In the genomic region with DNA sequence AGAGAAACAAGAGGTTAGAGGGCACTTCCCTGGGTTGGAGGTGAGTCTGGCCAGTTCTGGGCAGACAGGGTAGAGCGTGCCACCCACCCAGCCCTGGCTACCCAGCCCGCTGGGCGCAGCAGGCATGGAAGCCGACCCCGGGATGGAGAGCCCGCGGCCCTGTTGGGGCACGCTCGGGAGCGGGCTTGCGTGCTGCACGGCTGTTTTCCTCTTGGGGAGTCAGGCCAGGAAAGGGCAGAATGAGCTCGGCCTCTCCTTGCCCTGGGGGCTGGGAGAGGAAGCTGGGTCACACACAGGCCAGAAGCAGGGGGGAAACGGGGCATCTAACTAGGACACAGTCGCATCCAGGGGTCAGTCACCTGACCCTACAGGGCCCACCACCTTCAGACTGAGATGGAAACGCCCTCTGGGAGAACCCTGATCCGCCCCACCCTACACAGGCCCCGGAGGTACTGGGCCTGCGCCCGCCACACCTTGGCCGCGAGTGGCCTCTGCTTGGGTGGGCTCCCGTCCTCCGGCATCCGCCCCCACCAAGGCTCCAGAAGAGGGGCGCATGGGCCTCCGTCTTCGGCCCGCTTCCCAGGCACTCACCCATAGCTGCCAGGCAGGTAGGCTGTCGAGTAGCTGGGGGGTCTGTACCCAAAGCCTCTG, we compare ENCODE assay signal across 9 cellular contexts. TPM values are rescaled to one million over a fixed set of nuclear protein-coding genes. Genes with fewer than 3 reads are reported as not detected.
DNase-seq lines count a peak whose midpoint lies in the region; ATAC-seq and TF ChIP-seq lines count a peak whose summit lies in the region.
"Had no signal": no experiment of that assay in that cellular context is flagged by ENCODE, and none has a peak within 500 bp of the region (broad histone marks: within the 10 kb centered on the region; RNA-seq: fewer than 3 reads in every experiment).

No MANE protein-coding gene starts in this region.

- H3K4me1 Mint-ChIP-seq in CD14-positive monocyte, result peaks cover 35% of the 10 kb centered on the region
- peaks cover 18% of the 10 kb centered on the region for H3K4me1 Mint-ChIP-seq in activated CD8-positive, alpha-beta memory T cell treated with anti-CD3 and anti-CD28 coated beads, Interleukin-2, amount 10 ng/mL, durations not matched to agents 7 days and 5 days

- peaks cover 0 to 2% (median 2%) of the 10 kb centered on the region in 3 donors for H3K27me3 Mint-ChIP-seq in CD14-positive monocyte (ENCODE audit: low read depth in 3 of 3)
- H3K27me3 Mint-ChIP-seq in activated CD8-positive, alpha-beta memory T cell treated with anti-CD3 and anti-CD28 coated beads, Interleukin-2, amount 10 ng/mL, durations not matched to agents 7 days and 5 days, result no peaks in the 10 kb centered on the region

- H3K9me3 ChIP-seq in right atrium auricular region (no peaks in the 10 kb centered on the region), sigmoid colon (no peaks in the 10 kb centered on the region)

- no peak for TF ChIP-seq POLR2A in sigmoid colon (IDR thresholded peaks at IDR 0.05)

- H3K27me3 ChIP-seq in brain microvascular endothelial cell (replicated peaks), result no peaks in the 10 kb centered on the region
- H3K27me3 ChIP-seq in right atrium auricular region, result no peaks in the 10 kb centered on the region
- no peaks in the 10 kb centered on the region for H3K27me3 ChIP-seq in sigmoid colon

- no peak for ATAC-seq in activated CD8-positive, alpha-beta memory T cell treated with anti-CD3 and anti-CD28 coated beads, Interleukin-2, amount 10 ng/mL, durations not matched to agents 7 days and 5 days
- ATAC-seq in HG03025 (IDR thresholded peaks at IDR 0.05; ENCODE audit: low FRiP score, unreplicated experiment), result no peak

- H3K4me3 ChIP-seq in brain microvascular endothelial cell (ENCODE audit: low read depth, low read length) (peak overlapping the region; percentile 9), right atrium auricular region (peak overlapping the region; percentile 45 to 52), sigmoid colon (peak overlapping the region; percentile 61 to 73 (median 69))

- CTCF ChIA-PET in activated CD8-positive, alpha-beta memory T cell treated with anti-CD3 and anti-CD28 coated beads, Interleukin-2, amount 10 ng/mL, durations not matched to agents 7 days and 5 days (lab: Charles Lee), result interaction anchor here (0.5 to 9.7 kb wide), 32 partner anchors 8 to 306 kb away, joined by 3 to 81 read pairs (median 4); partner anchors contain the start of genes ATP1B2, CD68, FXR2 and POLR2A

- H3K36me3 Mint-ChIP-seq in CD14-positive monocyte, result peaks cover 52 to 68% of the 10 kb centered on the region in 2 donors
- H3K36me3 Mint-ChIP-seq in activated CD8-positive, alpha-beta memory T cell treated with anti-CD3 and anti-CD28 coated beads, Interleukin-2, amount 10 ng/mL, durations not matched to agents 7 days and 5 days, result peaks cover 32% of the 10 kb centered on the region

- intact Hi-C loops in CD14-positive monocyte (cut with micrococcal nuclease) (loop anchor here (2.0 to 5.0 kb wide), 3 partner anchors 16 to 86 kb away; no protein-coding TSS in a partner anchor), sigmoid colon (cut with DNase I) (loop anchor here (2.0 to 10.0 kb wide), 3 partner anchors 74 to 266 kb away; partner anchors contain the start of genes CYB5D1, KCTD11, NAA38 and TMEM88)

- TF ChIP-seq CTCF in CD14-positive monocyte (IDR thresholded peaks at IDR 0.05) (no peak), brain microvascular endothelial cell (IDR thresholded peaks at IDR 0.05; ENCODE audit: low read depth, low read length, missing control alignments) (no peak), right atrium auricular region (IDR thresholded peaks at IDR 0.05) (no peak), sigmoid colon (IDR thresholded peaks at IDR 0.05) (no peak)

- no peak overlapping the region for H3K4me3 Mint-ChIP-seq in CD14-positive monocyte
- no peak overlapping the region for H3K4me3 Mint-ChIP-seq in activated CD8-positive, alpha-beta memory T cell treated with anti-CD3 and anti-CD28 coated beads, Interleukin-2, amount 10 ng/mL, durations not matched to agents 7 days and 5 days

- H3K27ac Mint-ChIP-seq in CD14-positive monocyte, result peak overlapping the region in 6 of 7 donors; percentile 71 to 91 (median 86)
- no peak overlapping the region for H3K27ac Mint-ChIP-seq in activated CD8-positive, alpha-beta memory T cell treated with anti-CD3 and anti-CD28 coated beads, Interleukin-2, amount 10 ng/mL, durations not matched to agents 7 days and 5 days

- H3K27ac ChIP-seq in brain microvascular endothelial cell, result peak overlapping the region; percentile 65
- H3K27ac ChIP-seq in right atrium auricular region, result peak overlapping the region; percentile 77 to 81
- H3K27ac ChIP-seq in sigmoid colon, result peak overlapping the region; percentile 82 to 90 (median 86)

- H3K36me3 ChIP-seq in brain microvascular endothelial cell (replicated peaks), result peaks cover 39% of the 10 kb centered on the region
- peaks cover 30% of the 10 kb centered on the region for H3K36me3 ChIP-seq in right atrium auricular region
- peaks cover 19 to 39% (median 28%) of the 10 kb centered on the region in 4 donors for H3K36me3 ChIP-seq in sigmoid colon

- 81 to 87% methylated on average over 30 of the region's 30 CpGs for WGBS in sigmoid colon, 2 donors

- DNase-seq in CD14-positive monocyte (ENCODE audit: low spot score) (no peak), brain microvascular endothelial cell (no peak), right atrium auricular region (ENCODE audit: low spot score) (no peak), sigmoid colon (no peak), GDM1 (lab: John Stamatoyannopoulos, UW) (no peak), NCI-H524 treated with DMSO at 0.1 percent for 48 hours (lab: John Stamatoyannopoulos, UW) (no peak)
- no peak for DNase-seq in activated CD8-positive, alpha-beta memory T cell treated with anti-CD3 and anti-CD28 coated beads, Interleukin-2, amount 10 ng/mL, durations not matched to agents 7 days and 5 days

- H3K4me1 ChIP-seq in right atrium auricular region (peaks cover 0 to 53% of the 10 kb centered on the region in 2 donors), sigmoid colon (peaks cover 0 to 49% (median 42%) of the 10 kb centered on the region in 4 donors)

- no peak for TF ChIP-seq EP300 in sigmoid colon (IDR thresholded peaks at IDR 0.05)

- peaks cover 0 to 4% (median 0%) of the 10 kb centered on the region in 7 donors for H3K9me3 Mint-ChIP-seq in CD14-positive monocyte
- no peaks in the 10 kb centered on the region for H3K9me3 Mint-ChIP-seq in activated CD8-positive, alpha-beta memory T cell treated with anti-CD3 and anti-CD28 coated beads, Interleukin-2, amount 10 ng/mL, durations not matched to agents 7 days and 5 days (ENCODE audit: low read depth)
- H3K9me3 Mint-ChIP-seq: nephron had no signal

- in situ Hi-C loops in brain microvascular endothelial cell (cut with HindIII; ENCODE audit: low pct_ligation_motif_present, low sequenced_read_pairs), result no loop called here

RNA-seq across cellular contexts. Expression of gene SOX15, which starts 1.2 kb away (rescaled TPM):
- polyA plus RNA-seq in CD14-positive monocyte (1 to 10 TPM in 1 of 2 donors, under 1 TPM in 1; 0.86 to 1.2 TPM), sigmoid colon (1 to 10 TPM in 2 of 3 donors, not detected in 1; 1.2 TPM)
- total RNA-seq in right atrium auricular region (10 to 100 TPM in 1 of 2 donors, 1 to 10 TPM in 1; 5.6 to 11.5 TPM), sigmoid colon (10 to 100 TPM in 2 of 4 donors, 1 to 10 TPM in 2; 2.5 to 15.3 (median 10.5) TPM)
- total RNA-seq in activated CD8-positive, alpha-beta memory T cell treated with anti-CD3 and anti-CD28 coated beads, Interleukin-2, amount 10 ng/mL, durations not matched to agents 7 days and 5 days, result under 1 TPM; 0.21 to 0.35 TPM

RNA-seq across cellular contexts. Expression of gene MPDU1, which starts 5.0 kb away (rescaled TPM):
- polyA plus RNA-seq in CD14-positive monocyte, result 100 to 1,000 TPM; 103 to 107 TPM
- total RNA-seq in right atrium auricular region, result 10 to 100 TPM; 55.4 to 81.1 TPM
- total RNA-seq in sigmoid colon, result 10 to 100 TPM; 38.5 to 67.1 (median 50.8) TPM
- polyA plus RNA-seq in sigmoid colon, result 100 to 1,000 TPM in 1 of 3 donors, 10 to 100 TPM in 2; 38.4 to 121 (median 45.3) TPM
- total RNA-seq in activated CD8-positive, alpha-beta memory T cell treated with anti-CD3 and anti-CD28 coated beads, Interleukin-2, amount 10 ng/mL, durations not matched to agents 7 days and 5 days, result 10 to 100 TPM; 57.6 to 76.9 TPM

RNA-seq across cellular contexts. Expression of gene CD68, which starts 9.2 kb away (rescaled TPM):
- polyA plus RNA-seq in CD14-positive monocyte, result 100 to 1,000 TPM; 642 to 884 TPM
- 10 to 100 TPM; 16.2 to 54.2 TPM for total RNA-seq in right atrium auricular region
- total RNA-seq in sigmoid colon, result 10 to 100 TPM; 24.6 to 56.4 (median 37.0) TPM
- polyA plus RNA-seq in sigmoid colon, result 100 to 1,000 TPM in 2 of 3 donors, 10 to 100 TPM in 1; 58.3 to 161 (median 118) TPM
- 10 to 100 TPM in 1 of 2 experiments, 1 to 10 TPM in 1; 10.0 to 26.7 TPM for total RNA-seq in activated CD8-positive, alpha-beta memory T cell treated with anti-CD3 and anti-CD28 coated beads, Interleukin-2, amount 10 ng/mL, durations not matched to agents 7 days and 5 days

RNA-seq across cellular contexts. Expression of gene FXR2, which starts 26.0 kb away (rescaled TPM):
- polyA plus RNA-seq in CD14-positive monocyte (1 to 10 TPM; 6.2 to 9.2 TPM), sigmoid colon (10 to 100 TPM; 21.3 to 27.4 (median 21.6) TPM)
- total RNA-seq in right atrium auricular region (10 to 100 TPM; 70.3 to 83.6 TPM), sigmoid colon (10 to 100 TPM; 33.8 to 35.5 (median 34.6) TPM)
- 10 to 100 TPM; 30.7 to 40.5 TPM for total RNA-seq in activated CD8-positive, alpha-beta memory T cell treated with anti-CD3 and anti-CD28 coated beads, Interleukin-2, amount 10 ng/mL, durations not matched to agents 7 days and 5 days

RNA-seq across cellular contexts. Expression of gene SENP3, which starts 27.0 kb away (rescaled TPM):
- polyA plus RNA-seq in CD14-positive monocyte (1 to 10 TPM; 2.9 to 5.6 TPM), sigmoid colon (10 to 100 TPM; 28.2 to 55.4 (median 35.6) TPM)
- total RNA-seq in right atrium auricular region (10 to 100 TPM; 45.9 to 56.1 TPM), sigmoid colon (10 to 100 TPM; 73.5 to 91.1 (median 81.1) TPM)
- total RNA-seq in activated CD8-positive, alpha-beta memory T cell treated with anti-CD3 and anti-CD28 coated beads, Interleukin-2, amount 10 ng/mL, durations not matched to agents 7 days and 5 days, result 10 to 100 TPM; 55.7 to 70.9 TPM

Comparison
In these comparisons a context has a peak if more than half of its experiments do, and no peak if none do; other contexts are left out.
1. H3K4me3 ChIP-seq: peak in every context shown above with its lines; median percentile 69 in sigmoid colon; 48 in right atrium auricular region; 9 in brain microvascular endothelial cell.